26 cellular contexts compared by ENCODE assay signal in the genomic region with DNA sequence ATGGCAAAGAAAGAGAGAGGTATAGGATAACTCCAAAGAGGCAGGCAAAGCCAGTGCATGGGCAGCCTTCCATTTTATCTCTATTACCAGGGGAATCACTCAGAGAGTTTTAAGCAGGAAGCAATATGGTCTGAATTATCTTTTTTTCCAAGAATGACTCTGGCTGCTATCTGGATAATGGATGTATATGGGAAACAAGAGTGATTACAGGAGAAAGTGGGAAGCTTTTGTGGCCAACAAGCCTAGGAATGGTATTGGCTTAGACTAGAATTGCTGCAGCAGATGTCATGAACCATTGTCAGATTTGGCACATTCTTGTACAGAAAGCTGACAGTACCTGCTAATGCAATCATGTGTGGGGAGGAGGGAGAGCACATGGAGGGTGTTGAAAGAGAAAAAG.
"Had no signal": no experiment of that assay in that cellular context is flagged by ENCODE, and none has a peak within 500 bp of the region (broad histone marks: within the 10 kb centered on the region; RNA-seq: fewer than 3 reads in every experiment).

No MANE protein-coding gene starts in this region.

- H3K4me3 Mint-ChIP-seq: activated T-cell treated with anti-CD3 and anti-CD28 coated beads, Interleukin-2, amount 50 U/mL, for 24 hours; activated T-helper 17 cell treated with anti-CD3 and anti-CD28 coated beads, Interleukin-2, amount 50 U/mL, for 72 hours; dendritic cell treated with granulocyte-macrophage colony-stimulating factor and Interleukin-4, amounts not matched to agents 40 ng/mL and 50 ng/mL, for 4 days; natural killer cell treated with Interleukin-12 subunit alpha and Interleukin-12 subunit beta and Interleukin-15 and Interleukin-18, amount 100 ng/mL, for 72 hours; T-helper 1 cell treated with Interleukin-12 subunit alpha and Interleukin-12 subunit beta and Interleukin-4 antibody, amounts not matched to agents 30 μg/mL and 1 μg/mL, for 36 hours; type B pancreatic cell; WTC11 had no signal

- H3K9me3 Mint-ChIP-seq: activated T-cell treated with anti-CD3 and anti-CD28 coated beads, Interleukin-2, amount 50 U/mL, for 24 hours; dendritic cell treated with granulocyte-macrophage colony-stimulating factor and Interleukin-4, amounts not matched to agents 40 ng/mL and 50 ng/mL, for 4 days; T-helper 1 cell treated with Interleukin-12 subunit alpha and Interleukin-12 subunit beta and Interleukin-4 antibody, amounts not matched to agents 30 μg/mL and 1 μg/mL, for 36 hours had no signal

- FAIRE-seq: bronchial epithelial cell, endometrium had no signal

- H3K27me3 Mint-ChIP-seq: activated T-cell treated with anti-CD3 and anti-CD28 coated beads, Interleukin-2, amount 50 U/mL, for 24 hours; activated T-helper 17 cell treated with anti-CD3 and anti-CD28 coated beads, Interleukin-2, amount 50 U/mL, for 72 hours; dendritic cell treated with granulocyte-macrophage colony-stimulating factor and Interleukin-4, amounts not matched to agents 40 ng/mL and 50 ng/mL, for 4 days; natural killer cell treated with Interleukin-12 subunit alpha and Interleukin-12 subunit beta and Interleukin-15 and Interleukin-18, amount 100 ng/mL, for 72 hours; progenitor cell of endocrine pancreas; type B pancreatic cell had no signal

- H3K4me1 Mint-ChIP-seq: activated T-helper 17 cell treated with anti-CD3 and anti-CD28 coated beads, Interleukin-2, amount 50 U/mL, for 72 hours had no signal

- H3K4me3 ChIP-seq: adrenal gland, gastrocnemius medialis, testis had no signal

- H3K27ac Mint-ChIP-seq: activated naive CD4-positive, alpha-beta T cell treated with anti-CD3 and anti-CD28 coated beads, Interleukin-2, amount 50 U/mL, for 72 hours; activated T-cell treated with anti-CD3 and anti-CD28 coated beads, Interleukin-2, amount 50 U/mL, for 24 hours; activated T-helper 17 cell treated with anti-CD3 and anti-CD28 coated beads, Interleukin-2, amount 50 U/mL, for 72 hours; dendritic cell treated with granulocyte-macrophage colony-stimulating factor and Interleukin-4, amounts not matched to agents 40 ng/mL and 50 ng/mL, for 4 days; natural killer cell treated with Interleukin-12 subunit alpha and Interleukin-12 subunit beta and Interleukin-15 and Interleukin-18, amount 100 ng/mL, for 72 hours; progenitor cell of endocrine pancreas; T-helper 1 cell treated with Interleukin-12 subunit alpha and Interleukin-12 subunit beta and Interleukin-4 antibody, amounts not matched to agents 30 μg/mL and 1 μg/mL, for 36 hours; type B pancreatic cell; WTC11 had no signal

- DNase-seq: activated CD4-positive, alpha-beta T cell treated with anti-CD3 and anti-CD28 coated beads, Interleukin-2, amount 50 U/mL, for 4 hours; activated CD8-positive, alpha-beta memory T cell treated with anti-CD3 and anti-CD28 coated beads for 24 hours; activated CD8-positive, alpha-beta memory T cell treated with anti-CD3 and anti-CD28 coated beads, Interleukin-2, amount 50 U/mL, for 4 hours; activated T-cell treated with anti-CD3 and anti-CD28 coated beads, Interleukin-2, amount 50 U/mL, for 24 hours; adrenal gland; cerebellar nuclear complex; effector CD4-positive, alpha-beta T cell; gastrocnemius medialis; hypothalamus; left ventricle myocardium superior; retina; stimulated activated CD4-positive, alpha-beta T cell treated with anti-CD3 and anti-CD28 coated beads, Interleukin-2, amount 100 ng/mL, for 48 hours; stimulated activated CD8-positive, alpha-beta memory T cell treated with anti-CD3 and anti-CD28 coated beads, Interleukin-4, amount 100 ng/mL, for 48 hours; stimulated activated naive CD4-positive, alpha-beta T cell; T1000; testis had no signal

- H3K36me3 Mint-ChIP-seq: natural killer cell treated with Interleukin-12 subunit alpha and Interleukin-12 subunit beta and Interleukin-15 and Interleukin-18, amount 100 ng/mL, for 72 hours; type B pancreatic cell; WTC11 had no signal

- ATAC-seq: activated naive CD4-positive, alpha-beta T cell treated with anti-CD3 and anti-CD28 coated beads, Interleukin-2, amount 50 U/mL, for 72 hours; activated T-helper 17 cell treated with anti-CD3 and anti-CD28 coated beads, Interleukin-2, amount 50 U/mL, for 72 hours; gastrocnemius medialis; left ventricle myocardium superior; natural killer cell treated with Interleukin-12 subunit alpha and Interleukin-12 subunit beta and Interleukin-15 and Interleukin-18, amount 100 ng/mL, for 72 hours; WTC11 had no signal
